29 cellular contexts compared by ENCODE assay signal in the genomic region with DNA sequence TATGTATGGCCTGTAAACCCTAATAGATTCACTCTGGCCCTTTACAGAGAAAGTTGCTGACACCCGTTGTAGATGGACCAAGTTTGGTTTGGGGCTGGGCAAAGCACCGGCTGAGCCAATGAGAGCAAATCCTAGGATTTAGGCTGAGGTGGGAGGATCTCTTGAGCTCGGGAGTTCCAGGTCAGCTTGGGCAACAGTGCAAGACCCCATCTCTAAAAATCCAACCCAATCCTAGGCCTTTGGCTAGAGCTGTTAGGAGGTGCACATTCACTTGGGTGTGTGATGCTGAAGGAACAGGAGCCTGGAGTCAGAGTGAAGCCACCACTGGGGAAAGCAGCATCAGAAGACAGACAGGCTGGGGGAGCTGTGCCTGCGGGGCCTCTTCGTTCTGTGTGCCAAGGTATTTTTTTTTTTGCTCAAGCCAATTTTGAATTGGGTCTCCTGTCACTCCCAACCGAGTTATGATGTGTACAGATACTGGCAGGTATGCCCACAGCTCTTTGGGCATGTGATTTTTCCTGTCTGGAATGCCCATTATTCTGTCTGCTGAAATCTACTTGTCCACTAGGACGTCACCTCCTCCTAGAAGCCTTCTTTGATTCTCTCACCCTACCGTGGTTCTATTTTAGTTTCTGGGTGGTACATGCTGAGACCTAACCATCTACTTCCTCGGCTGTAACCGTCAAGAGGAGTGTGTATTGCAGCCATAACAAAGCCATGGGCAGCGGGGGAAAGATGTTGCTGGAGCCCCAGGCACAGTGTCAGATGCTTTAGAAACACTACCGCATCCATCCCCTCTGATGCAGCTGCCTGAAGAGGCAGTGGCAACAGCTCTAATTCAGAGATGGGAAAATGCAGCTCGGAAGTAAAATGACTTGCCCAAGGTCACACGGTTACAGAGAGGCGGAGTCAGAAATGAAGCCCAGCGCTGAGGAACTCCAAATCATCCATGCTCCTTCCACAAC.
"Had no signal": no experiment of that assay in that cellular context is flagged by ENCODE, and none has a peak within 500 bp of the region (broad histone marks: within the 10 kb centered on the region; RNA-seq: fewer than 3 reads in every experiment).

No MANE protein-coding gene starts in this region.

- H3K4me3 ChIP-seq: MG63 had no signal

- ATAC-seq: activated T-helper 17 cell treated with anti-CD3 and anti-CD28 coated beads, Interleukin-2, amount 50 U/mL, for 72 hours had no signal

- H3K9me3 ChIP-seq: MG63 had no signal

- H3K9me3 Mint-ChIP-seq: activated CD4-positive, alpha-beta memory T cell treated with anti-CD3 and anti-CD28 coated beads, Interleukin-2, amount 10 ng/mL, durations not matched to agents 7 days and 5 days; activated naive CD4-positive, alpha-beta T cell treated with anti-CD3 and anti-CD28 coated beads for 36 hours; activated T-helper 17 cell treated with anti-CD3 and anti-CD28 coated beads, Interleukin-2, amount 50 U/mL, for 72 hours; brain had no signal

- FAIRE-seq: astrocyte, RCC 7860, TTC549 had no signal

- H3K27me3 Mint-ChIP-seq: activated CD4-positive, alpha-beta memory T cell treated with anti-CD3 and anti-CD28 coated beads, Interleukin-2, amount 10 ng/mL, durations not matched to agents 7 days and 5 days; activated naive CD8-positive, alpha-beta T cell; activated T-helper 17 cell treated with anti-CD3 and anti-CD28 coated beads, Interleukin-2, amount 50 U/mL, for 72 hours had no signal

- H3K27me3 ChIP-seq: MG63 had no signal

- DNase-seq: activated CD4-positive, alpha-beta memory T cell treated with anti-CD3 and anti-CD28 coated beads, Interleukin-2, amount 10 ng/mL, durations not matched to agents 7 days and 5 days; activated CD4-positive, alpha-beta T cell treated with anti-CD3 and anti-CD28 coated beads, Interleukin-2, amount 50 U/mL, for 1 hour; activated CD4-positive, CD25-positive, alpha-beta regulatory T cell; activated gamma-delta T cell; activated naive CD4-positive, alpha-beta T cell treated with anti-CD3 and anti-CD28 coated beads for 36 hours; activated T-cell treated with anti-CD3 and anti-CD28 coated beads for 4 hours; activated T-cell treated with anti-CD3 and anti-CD28 coated beads, Interleukin-2, amount 50 U/mL, for 48 hours; amygdala; MG63; MV-4-11; NCI-H1092 treated with DMSO at 0.1 percent for 48 hours; NCI-H1417 treated with DMSO at 0.1 percent for 48 hours; NCI-H1694; NCI-H2029; NCI-H2107; NCI-H2171 treated with DMSO at 0.1 percent for 48 hours; NCI-H345; NCI-H510A; NCI-H69; NK-92 treated with Interleukin-12 subunit alpha and Interleukin-12 subunit beta, amount 100 ng/mL, for 24 hours; SHP77 treated with DMSO at 0.1 percent for 48 hours; T-helper 2 cell; T1000 had no signal

- H3K27ac Mint-ChIP-seq: activated CD4-positive, alpha-beta memory T cell treated with anti-CD3 and anti-CD28 coated beads, Interleukin-2, amount 10 ng/mL, durations not matched to agents 7 days and 5 days; activated naive CD4-positive, alpha-beta T cell treated with anti-CD3 and anti-CD28 coated beads for 36 hours; activated naive CD8-positive, alpha-beta T cell; activated T-helper 17 cell treated with anti-CD3 and anti-CD28 coated beads, Interleukin-2, amount 50 U/mL, for 72 hours had no signal

- H3K4me3 Mint-ChIP-seq: activated CD4-positive, alpha-beta memory T cell treated with anti-CD3 and anti-CD28 coated beads, Interleukin-2, amount 10 ng/mL, durations not matched to agents 7 days and 5 days; activated naive CD4-positive, alpha-beta T cell treated with anti-CD3 and anti-CD28 coated beads for 36 hours; activated naive CD8-positive, alpha-beta T cell; activated T-helper 17 cell treated with anti-CD3 and anti-CD28 coated beads, Interleukin-2, amount 50 U/mL, for 72 hours; brain had no signal
